In the genomic region with DNA sequence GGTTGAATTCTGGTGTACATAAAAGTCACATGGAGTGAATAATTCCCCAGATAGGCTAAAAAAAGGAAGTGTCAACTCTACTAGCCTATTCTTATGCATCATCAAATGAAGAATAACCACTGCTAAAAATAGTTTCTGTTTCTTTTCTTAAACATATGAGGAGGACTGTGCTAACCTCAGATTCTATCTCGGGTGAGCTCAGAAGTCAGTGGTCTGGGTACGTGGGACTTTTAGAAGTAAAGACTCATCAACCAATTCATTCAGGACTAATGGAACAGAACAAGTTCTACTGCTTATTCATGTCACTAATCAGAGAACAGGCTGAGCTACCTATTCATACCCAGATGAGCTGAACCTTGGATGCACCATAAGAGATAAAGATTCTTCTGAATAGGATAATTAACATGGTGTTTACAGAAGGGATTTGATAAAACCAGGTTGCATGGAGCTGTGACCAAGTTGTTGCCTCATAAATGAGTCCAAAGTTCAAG, we compare ENCODE assay signal across 9 cellular contexts. TPM values are rescaled to one million over a fixed set of nuclear protein-coding genes. Genes with fewer than 3 reads are reported as not detected.
DNase-seq lines count a peak whose midpoint lies in the region; ATAC-seq and TF ChIP-seq lines count a peak whose summit lies in the region.
"Had no signal": no experiment of that assay in that cellular context is flagged by ENCODE, and none has a peak within 500 bp of the region (broad histone marks: within the 10 kb centered on the region; RNA-seq: fewer than 3 reads in every experiment).

No MANE protein-coding gene starts in this region.

- TF ChIP-seq CTCF in sigmoid colon (IDR thresholded peaks at IDR 0.05) (no peak), MCF 10A (IDR thresholded peaks at IDR 0.05; ENCODE audit: unreplicated experiment) (no peak)

- no TSS peak for BruUV-seq in MCF 10A (replicated peaks; lab: Mats Ljungman, UMichigan)

- no peaks in the 10 kb centered on the region for H3K4me1 ChIP-seq in sigmoid colon

- no peaks in the 10 kb centered on the region for H3K27me3 ChIP-seq in sigmoid colon

- no peaks in the 10 kb centered on the region for H3K9me3 ChIP-seq in sigmoid colon

- POLR2A ChIA-PET in MCF 10A (lab: Yijun Ruan, JAX), result no interaction called here

- CTCF ChIA-PET in MCF 10A (lab: Yijun Ruan, JAX), result interaction anchor here (0.6 kb wide), 1 partner anchor 12 kb away, joined by 4 read pairs; no protein-coding TSS in a partner anchor

- ATAC-seq in GM18511 (IDR thresholded peaks at IDR 0.05; ENCODE audit: unreplicated experiment), result peak; percentile 98
- peak; percentile 99 for ATAC-seq in GM21526 (IDR thresholded peaks at IDR 0.05; ENCODE audit: low FRiP score, unreplicated experiment)
- ATAC-seq in HG03571 (IDR thresholded peaks at IDR 0.05; ENCODE audit: unreplicated experiment), result peak; percentile 100

- no peak for TF ChIP-seq EP300 in sigmoid colon (IDR thresholded peaks at IDR 0.05)

- H3K36me3 ChIP-seq in sigmoid colon, result no peaks in the 10 kb centered on the region

- H3K27ac ChIP-seq in epithelial cell of prostate (no peak overlapping the region), sigmoid colon (no peak overlapping the region)

- H3K36me3 Mint-ChIP-seq in MCF 10A (ENCODE audit: insufficient read depth, unreplicated experiment), result no peaks in the 10 kb centered on the region
- H3K36me3 Mint-ChIP-seq: naive thymus-derived CD8-positive, alpha-beta T cell had no signal

- peaks cover 81% of the 10 kb centered on the region for H3K27me3 Mint-ChIP-seq in MCF 10A (ENCODE audit: insufficient read depth, unreplicated experiment)

- no peak overlapping the region for H3K27ac Mint-ChIP-seq in MCF 10A (ENCODE audit: low read depth, unreplicated experiment)
- H3K27ac Mint-ChIP-seq: naive thymus-derived CD8-positive, alpha-beta T cell had no signal

- 30 to 54% methylated on average over 2 of the region's 2 CpGs for WGBS in sigmoid colon, 2 donors

- H3K4me1 Mint-ChIP-seq in MCF 10A (ENCODE audit: insufficient read depth, unreplicated experiment), result no peaks in the 10 kb centered on the region

- DNase-seq in epithelial cell of prostate (ENCODE audit: low read depth, low spot score) (peak; percentile 37), sigmoid colon (no peak), OCI-M2 (lab: John Stamatoyannopoulos, UW; ENCODE audit: unreplicated experiment) (no peak), MCF 10A (ENCODE audit: unreplicated experiment) (no peak)
- no peak for DNase-seq in activated CD8-positive, alpha-beta memory T cell treated with anti-CD3 and anti-CD28 coated beads, Interleukin-2, amount 50 U/mL, for 48 hours
- DNase-seq: naive thymus-derived CD8-positive, alpha-beta T cell had no signal

- no peak overlapping the region for H3K4me3 ChIP-seq in sigmoid colon

- TF ChIP-seq POLR2A in sigmoid colon (IDR thresholded peaks at IDR 0.05), result no peak

- intact Hi-C loops in sigmoid colon (cut with DNase I) (no loop called here), MCF 10A (cut with micrococcal nuclease) (no loop called here)

- no peaks in the 10 kb centered on the region for H3K9me3 Mint-ChIP-seq in MCF 10A (ENCODE audit: unreplicated experiment)

- H3K4me3 Mint-ChIP-seq in MCF 10A (ENCODE audit: unreplicated experiment), result no peak overlapping the region

RNA-seq across cellular contexts. Expression of a gene that starts 9.5 kb away (rescaled TPM):
- total RNA-seq in sigmoid colon (1 to 10 TPM in 1 of 4 donors, under 1 TPM in 3; under 0.01 to 2.0 (median 0.34) TPM), MCF 10A (2022) (3.9 and 7.4 TPM in 2 replicates)
- polyA plus RNA-seq in sigmoid colon, result 1 to 10 TPM in 1 of 3 donors, under 1 TPM in 1, not detected in 1; 0.26 to 4.9 TPM
